28 cellular contexts compared by ENCODE assay signal in genomic region chr7:40332516-40332915, GRCh38.
"Had no signal": no experiment of that assay in that cellular context is flagged by ENCODE, and none has a peak within 500 bp of the region (broad histone marks: within the 10 kb centered on the region; RNA-seq: fewer than 3 reads in every experiment).

No MANE protein-coding gene starts in this region.

- H3K4me3 Mint-ChIP-seq: activated CD8-positive, alpha-beta T cell treated with anti-CD3 and anti-CD28 coated beads, Interleukin-2, amount 10 ng/mL, durations not matched to agents 7 days and 5 days; activated naive CD4-positive, alpha-beta T cell treated with anti-CD3 and anti-CD28 coated beads, Interleukin-2, amount 50 U/mL, for 24 hours; central memory CD8-positive, alpha-beta T cell; T-helper 17 cell; WTC11 had no signal

- ATAC-seq: activated CD8-positive, alpha-beta T cell treated with anti-CD3 and anti-CD28 coated beads, Interleukin-2, amount 10 ng/mL, durations not matched to agents 7 days and 5 days; body of pancreas; Panc1; Right ventricle myocardium inferior; T-helper 17 cell; WTC11 had no signal

- H3K4me1 Mint-ChIP-seq: activated naive CD4-positive, alpha-beta T cell treated with anti-CD3 and anti-CD28 coated beads, Interleukin-2, amount 50 U/mL, for 24 hours; central memory CD8-positive, alpha-beta T cell had no signal

- H3K4me3 ChIP-seq: body of pancreas, MG63, SJCRH30 had no signal

- H3K27ac Mint-ChIP-seq: activated CD8-positive, alpha-beta T cell treated with anti-CD3 and anti-CD28 coated beads, Interleukin-2, amount 10 ng/mL, durations not matched to agents 7 days and 5 days; activated naive CD4-positive, alpha-beta T cell treated with anti-CD3 and anti-CD28 coated beads, Interleukin-2, amount 50 U/mL, for 24 hours; T-helper 17 cell; WTC11 had no signal

- DNase-seq: activated CD4-positive, alpha-beta T cell treated with anti-CD3 and anti-CD28 coated beads for 48 hours; activated CD4-positive, alpha-beta T cell treated with anti-CD3 and anti-CD28 coated beads, Interleukin-2, amount 50 U/mL, for 4 hours; activated CD4-positive, CD25-positive, alpha-beta regulatory T cell treated with anti-CD3 and anti-CD28 coated beads, Interleukin-2, amount 50 U/mL, for 72 hours; activated CD8-positive, alpha-beta memory T cell treated with anti-CD3 and anti-CD28 coated beads, Interleukin-2, amount 50 U/mL, for 48 hours; activated CD8-positive, alpha-beta T cell treated with anti-CD3 and anti-CD28 coated beads, Interleukin-2, amount 10 ng/mL, durations not matched to agents 7 days and 5 days; activated effector memory CD4-positive, alpha-beta T cell treated with Interleukin-2 at 50 U/mL for 16 hours; activated naive CD4-positive, alpha-beta T cell; activated T-cell treated with anti-CD3 and anti-CD28 coated beads, Interleukin-2, amount 50 U/mL, for 1 hour; aorta; body of pancreas; MG63; NCI-H1105; NCI-H1436; NCI-H1694 treated with DMSO at 0.1 percent for 48 hours; NCI-H2029 treated with DMSO at 0.1 percent for 48 hours; NCI-H510A treated with DMSO at 0.1 percent for 48 hours; NCI-H69; NK-92 treated with Interleukin-12 subunit alpha and Interleukin-12 subunit beta, amount 100 ng/mL, for 24 hours; OCI-M1; RPMI8226; SJCRH30; T-helper 17 cell; T-helper 9 cell had no signal

- H3K36me3 ChIP-seq: MG63, SJCRH30 had no signal

- H3K9me3 Mint-ChIP-seq: activated naive CD4-positive, alpha-beta T cell treated with anti-CD3 and anti-CD28 coated beads, Interleukin-2, amount 50 U/mL, for 24 hours; central memory CD8-positive, alpha-beta T cell had no signal

- H3K27me3 Mint-ChIP-seq: activated naive CD4-positive, alpha-beta T cell treated with anti-CD3 and anti-CD28 coated beads, Interleukin-2, amount 50 U/mL, for 24 hours; central memory CD8-positive, alpha-beta T cell had no signal

- H3K4me1 ChIP-seq: body of pancreas, SJCRH30 had no signal

- H3K27me3 ChIP-seq: body of pancreas, MG63, SJCRH30 had no signal

- H3K9me3 ChIP-seq: body of pancreas, MG63 had no signal

- H3K27ac ChIP-seq: body of pancreas, SJCRH30 had no signal
